ENCODE assay signal across 2 cellular contexts in genomic region chr15:58506064-58506490, GRCh38.
TF ChIP-seq lines count a peak whose summit lies in the region.

No MANE protein-coding gene starts in this region.

TF ChIP-seq in HepG2, 621 proteins besides CTCF, POLR2A, EP300 and RAD21:
- TF ChIP-seq JUNB (CRISPR knock-in tag; IDR thresholded peaks at IDR 0.05; ENCODE audit: borderline replicate concordance) (no peak), TERF1 (CRISPR knock-in tag; IDR thresholded peaks at IDR 0.05) (no peak), HOXA5 (CRISPR knock-in tag; IDR thresholded peaks at IDR 0.05) (no peak), ZFYVE20 (CRISPR knock-in tag; IDR thresholded peaks at IDR 0.05; ENCODE audit: borderline replicate concordance, low read depth) (no peak), SIN3B (IDR thresholded peaks at IDR 0.05; ENCODE audit: low read length) (no peak), HNRNPK (IDR thresholded peaks at IDR 0.05; ENCODE audit: low read depth, low read length, poor library complexity, severe bottlenecking) (no peak), ZNF605 (CRISPR knock-in tag; IDR thresholded peaks at IDR 0.05) (no peak), PHF20 (CRISPR knock-in tag; IDR thresholded peaks at IDR 0.05) (no peak)
- TF ChIP-seq, protein P1, sequence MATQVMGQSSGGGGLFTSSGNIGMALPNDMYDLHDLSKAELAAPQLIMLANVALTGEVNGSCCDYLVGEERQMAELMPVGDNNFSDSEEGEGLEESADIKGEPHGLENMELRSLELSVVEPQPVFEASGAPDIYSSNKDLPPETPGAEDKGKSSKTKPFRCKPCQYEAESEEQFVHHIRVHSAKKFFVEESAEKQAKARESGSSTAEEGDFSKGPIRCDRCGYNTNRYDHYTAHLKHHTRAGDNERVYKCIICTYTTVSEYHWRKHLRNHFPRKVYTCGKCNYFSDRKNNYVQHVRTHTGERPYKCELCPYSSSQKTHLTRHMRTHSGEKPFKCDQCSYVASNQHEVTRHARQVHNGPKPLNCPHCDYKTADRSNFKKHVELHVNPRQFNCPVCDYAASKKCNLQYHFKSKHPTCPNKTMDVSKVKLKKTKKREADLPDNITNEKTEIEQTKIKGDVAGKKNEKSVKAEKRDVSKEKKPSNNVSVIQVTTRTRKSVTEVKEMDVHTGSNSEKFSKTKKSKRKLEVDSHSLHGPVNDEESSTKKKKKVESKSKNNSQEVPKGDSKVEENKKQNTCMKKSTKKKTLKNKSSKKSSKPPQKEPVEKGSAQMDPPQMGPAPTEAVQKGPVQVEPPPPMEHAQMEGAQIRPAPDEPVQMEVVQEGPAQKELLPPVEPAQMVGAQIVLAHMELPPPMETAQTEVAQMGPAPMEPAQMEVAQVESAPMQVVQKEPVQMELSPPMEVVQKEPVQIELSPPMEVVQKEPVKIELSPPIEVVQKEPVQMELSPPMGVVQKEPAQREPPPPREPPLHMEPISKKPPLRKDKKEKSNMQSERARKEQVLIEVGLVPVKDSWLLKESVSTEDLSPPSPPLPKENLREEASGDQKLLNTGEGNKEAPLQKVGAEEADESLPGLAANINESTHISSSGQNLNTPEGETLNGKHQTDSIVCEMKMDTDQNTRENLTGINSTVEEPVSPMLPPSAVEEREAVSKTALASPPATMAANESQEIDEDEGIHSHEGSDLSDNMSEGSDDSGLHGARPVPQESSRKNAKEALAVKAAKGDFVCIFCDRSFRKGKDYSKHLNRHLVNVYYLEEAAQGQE (IDR thresholded peaks at IDR 0.05; ENCODE audit: borderline replicate concordance in 1 of 2, low read depth in 1 of 2, low read length in 2 of 2) = no peak

TF ChIP-seq in K562, 482 proteins besides CTCF, POLR2A, EP300 and RAD21:
- TF ChIP-seq BRD9 (IDR thresholded peaks at IDR 0.05; ENCODE audit: low read depth, partially characterized antibody) = no peak
- no peak for TF ChIP-seq SMAD1 (IDR thresholded peaks at IDR 0.05; ENCODE audit: low read depth, low read length, partially characterized antibody)
- TF ChIP-seq HNRNPK (IDR thresholded peaks at IDR 0.05; ENCODE audit: low read depth, low read length, poor library complexity, severe bottlenecking) = no peak
- no peak for TF ChIP-seq PCBP2 (IDR thresholded peaks at IDR 0.05; ENCODE audit: low read depth, low read length, poor library complexity, severe bottlenecking)
- TF ChIP-seq, protein P2, sequence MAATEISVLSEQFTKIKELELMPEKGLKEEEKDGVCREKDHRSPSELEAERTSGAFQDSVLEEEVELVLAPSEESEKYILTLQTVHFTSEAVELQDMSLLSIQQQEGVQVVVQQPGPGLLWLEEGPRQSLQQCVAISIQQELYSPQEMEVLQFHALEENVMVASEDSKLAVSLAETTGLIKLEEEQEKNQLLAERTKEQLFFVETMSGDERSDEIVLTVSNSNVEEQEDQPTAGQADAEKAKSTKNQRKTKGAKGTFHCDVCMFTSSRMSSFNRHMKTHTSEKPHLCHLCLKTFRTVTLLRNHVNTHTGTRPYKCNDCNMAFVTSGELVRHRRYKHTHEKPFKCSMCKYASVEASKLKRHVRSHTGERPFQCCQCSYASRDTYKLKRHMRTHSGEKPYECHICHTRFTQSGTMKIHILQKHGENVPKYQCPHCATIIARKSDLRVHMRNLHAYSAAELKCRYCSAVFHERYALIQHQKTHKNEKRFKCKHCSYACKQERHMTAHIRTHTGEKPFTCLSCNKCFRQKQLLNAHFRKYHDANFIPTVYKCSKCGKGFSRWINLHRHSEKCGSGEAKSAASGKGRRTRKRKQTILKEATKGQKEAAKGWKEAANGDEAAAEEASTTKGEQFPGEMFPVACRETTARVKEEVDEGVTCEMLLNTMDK (IDR thresholded peaks at IDR 0.05; ENCODE audit: borderline replicate concordance, insufficient read depth, low read depth, low read length, poor library complexity, severe bottlenecking) = no peak
- TF ChIP-seq, protein P3, sequence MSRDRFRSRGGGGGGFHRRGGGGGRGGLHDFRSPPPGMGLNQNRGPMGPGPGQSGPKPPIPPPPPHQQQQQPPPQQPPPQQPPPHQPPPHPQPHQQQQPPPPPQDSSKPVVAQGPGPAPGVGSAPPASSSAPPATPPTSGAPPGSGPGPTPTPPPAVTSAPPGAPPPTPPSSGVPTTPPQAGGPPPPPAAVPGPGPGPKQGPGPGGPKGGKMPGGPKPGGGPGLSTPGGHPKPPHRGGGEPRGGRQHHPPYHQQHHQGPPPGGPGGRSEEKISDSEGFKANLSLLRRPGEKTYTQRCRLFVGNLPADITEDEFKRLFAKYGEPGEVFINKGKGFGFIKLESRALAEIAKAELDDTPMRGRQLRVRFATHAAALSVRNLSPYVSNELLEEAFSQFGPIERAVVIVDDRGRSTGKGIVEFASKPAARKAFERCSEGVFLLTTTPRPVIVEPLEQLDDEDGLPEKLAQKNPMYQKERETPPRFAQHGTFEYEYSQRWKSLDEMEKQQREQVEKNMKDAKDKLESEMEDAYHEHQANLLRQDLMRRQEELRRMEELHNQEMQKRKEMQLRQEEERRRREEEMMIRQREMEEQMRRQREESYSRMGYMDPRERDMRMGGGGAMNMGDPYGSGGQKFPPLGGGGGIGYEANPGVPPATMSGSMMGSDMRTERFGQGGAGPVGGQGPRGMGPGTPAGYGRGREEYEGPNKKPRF (IDR thresholded peaks at IDR 0.05; ENCODE audit: low read depth, low read length) = no peak
- TF ChIP-seq, protein P4, sequence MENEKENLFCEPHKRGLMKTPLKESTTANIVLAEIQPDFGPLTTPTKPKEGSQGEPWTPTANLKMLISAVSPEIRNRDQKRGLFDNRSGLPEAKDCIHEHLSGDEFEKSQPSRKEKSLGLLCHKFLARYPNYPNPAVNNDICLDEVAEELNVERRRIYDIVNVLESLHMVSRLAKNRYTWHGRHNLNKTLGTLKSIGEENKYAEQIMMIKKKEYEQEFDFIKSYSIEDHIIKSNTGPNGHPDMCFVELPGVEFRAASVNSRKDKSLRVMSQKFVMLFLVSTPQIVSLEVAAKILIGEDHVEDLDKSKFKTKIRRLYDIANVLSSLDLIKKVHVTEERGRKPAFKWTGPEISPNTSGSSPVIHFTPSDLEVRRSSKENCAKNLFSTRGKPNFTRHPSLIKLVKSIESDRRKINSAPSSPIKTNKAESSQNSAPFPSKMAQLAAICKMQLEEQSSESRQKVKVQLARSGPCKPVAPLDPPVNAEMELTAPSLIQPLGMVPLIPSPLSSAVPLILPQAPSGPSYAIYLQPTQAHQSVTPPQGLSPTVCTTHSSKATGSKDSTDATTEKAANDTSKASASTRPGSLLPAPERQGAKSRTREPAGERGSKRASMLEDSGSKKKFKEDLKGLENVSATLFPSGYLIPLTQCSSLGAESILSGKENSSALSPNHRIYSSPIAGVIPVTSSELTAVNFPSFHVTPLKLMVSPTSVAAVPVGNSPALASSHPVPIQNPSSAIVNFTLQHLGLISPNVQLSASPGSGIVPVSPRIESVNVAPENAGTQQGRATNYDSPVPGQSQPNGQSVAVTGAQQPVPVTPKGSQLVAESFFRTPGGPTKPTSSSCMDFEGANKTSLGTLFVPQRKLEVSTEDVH (IDR thresholded peaks at IDR 0.05; ENCODE audit: low read depth, partially characterized antibody) = no peak
- TF ChIP-seq YBX1 (IDR thresholded peaks at IDR 0.05) = no peak
- no peak for TF ChIP-seq TCF3 (CRISPR knock-in tag; IDR thresholded peaks at IDR 0.05)
- no peak for TF ChIP-seq EGR1 (conservative IDR thresholded peaks at IDR 0.05)
- TF ChIP-seq THRB (CRISPR knock-in tag; conservative IDR thresholded peaks at IDR 0.05) = no peak
- TF ChIP-seq U2AF2 (optimal IDR thresholded peaks at IDR 0.05; ENCODE audit: low read depth, low read length) = no peak
- no peak for TF ChIP-seq CBFB (CRISPR knock-in tag; IDR thresholded peaks at IDR 0.05)
